9 cellular contexts compared by ENCODE assay signal in the genomic region with DNA sequence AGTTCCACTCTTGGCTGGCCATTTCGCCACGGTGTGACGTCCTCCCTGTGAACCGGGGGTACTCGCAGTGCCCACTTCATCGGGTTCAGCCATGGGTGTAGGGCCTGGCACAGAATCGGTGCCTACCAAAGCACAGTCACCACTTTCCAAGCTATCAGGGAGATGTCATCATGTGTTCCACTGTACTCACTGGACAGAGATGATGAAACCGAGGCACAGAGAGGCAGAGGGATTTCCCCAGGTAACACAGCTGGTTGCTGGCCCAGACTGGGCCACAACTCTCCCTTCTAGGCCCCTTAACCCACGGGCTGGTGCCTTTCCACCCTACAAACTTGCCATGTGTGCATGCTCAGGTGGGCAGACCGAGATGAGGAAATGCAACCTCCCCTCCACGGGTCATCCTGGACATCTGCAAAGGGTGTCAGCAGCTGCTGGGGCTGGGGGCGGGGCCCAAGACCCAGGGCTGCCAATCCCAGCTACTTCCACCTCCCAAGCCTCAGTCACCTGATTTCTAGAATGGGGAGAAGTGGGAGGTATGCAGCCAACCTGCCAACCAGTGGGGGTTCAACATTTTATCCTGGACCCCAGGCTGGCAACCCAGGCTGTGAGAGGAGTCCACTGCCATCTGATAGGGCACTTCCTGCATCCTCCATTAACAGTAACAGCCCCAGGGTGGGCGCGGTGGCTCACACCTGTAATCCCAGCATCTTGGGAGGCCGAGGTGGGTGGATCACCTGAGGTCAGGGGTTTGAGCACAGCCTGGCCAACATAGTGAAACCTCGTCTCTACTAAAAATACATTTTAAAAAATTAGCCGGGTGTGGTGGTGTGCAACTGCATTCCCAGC. TPM values are rescaled to one million over a fixed set of nuclear protein-coding genes. Genes with fewer than 3 reads are reported as not detected.
DNase-seq lines count a peak whose midpoint lies in the region; ATAC-seq lines count a peak whose summit lies in the region.
"Had no signal": no experiment of that assay in that cellular context is flagged by ENCODE, and none has a peak within 500 bp of the region (broad histone marks: within the 10 kb centered on the region; RNA-seq: fewer than 3 reads in every experiment).

No MANE protein-coding gene starts in this region.

- no peaks in the 10 kb centered on the region for H3K27me3 Mint-ChIP-seq in CD4-positive, alpha-beta memory T cell
- no peaks in the 10 kb centered on the region for H3K27me3 Mint-ChIP-seq in activated naive CD4-positive, alpha-beta T cell treated with anti-CD3 and anti-CD28 coated beads for 36 hours (ENCODE audit: low read depth)

- H3K4me1 ChIP-seq in CD4-positive, alpha-beta memory T cell (ENCODE audit: insufficient read depth, low read length) = peaks cover 80% of the 10 kb centered on the region
- peaks cover 4 to 13% of the 10 kb centered on the region in 2 donors for H3K4me1 ChIP-seq in mucosa of rectum (ENCODE audit: control insufficient read depth in 2 of 2, insufficient read depth in 2 of 2, low read length in 2 of 2)
- H3K4me1 ChIP-seq in HAP-1 = no peaks in the 10 kb centered on the region

- peak; percentile 42 for ATAC-seq in GM21381 (IDR thresholded peaks at IDR 0.05; ENCODE audit: unreplicated experiment)

- in situ Hi-C loops in HAP-1 (cut with MboI; ENCODE audit: low sequenced_read_pairs) = no loop called here

- H3K27ac Mint-ChIP-seq in CD4-positive, alpha-beta memory T cell = peak overlapping the region; percentile 96 to 98 (median 97)
- peak overlapping the region; percentile 96 for H3K27ac Mint-ChIP-seq in activated naive CD4-positive, alpha-beta T cell treated with anti-CD3 and anti-CD28 coated beads for 36 hours

- H3K27ac ChIP-seq in CD4-positive, alpha-beta memory T cell (ENCODE audit: low read depth, low read length) = peak overlapping the region; percentile 91
- peak overlapping the region; percentile 76 to 88 for H3K27ac ChIP-seq in mucosa of rectum (ENCODE audit: low read depth in 2 of 2, low read length in 2 of 2)

- no peaks in the 10 kb centered on the region for H3K9me3 Mint-ChIP-seq in CD4-positive, alpha-beta memory T cell
- no peaks in the 10 kb centered on the region for H3K9me3 Mint-ChIP-seq in activated naive CD4-positive, alpha-beta T cell treated with anti-CD3 and anti-CD28 coated beads for 36 hours

- no peaks in the 10 kb centered on the region for H3K27me3 ChIP-seq in CD4-positive, alpha-beta memory T cell (ENCODE audit: insufficient read depth, low read length)
- peaks cover 0 to 2% of the 10 kb centered on the region in 2 donors for H3K27me3 ChIP-seq in mucosa of rectum (ENCODE audit: control insufficient read depth in 2 of 2, insufficient read depth in 2 of 2, low read length in 2 of 2)
- no peaks in the 10 kb centered on the region for H3K27me3 ChIP-seq in HAP-1 (ENCODE audit: low read depth)

- intact Hi-C loops in CD4-positive, alpha-beta memory T cell (cut with micrococcal nuclease) = no loop called here
- intact Hi-C loops in activated naive CD4-positive, alpha-beta T cell treated with anti-CD3 and anti-CD28 coated beads for 36 hours (cut with micrococcal nuclease) = loop anchor here (1.0 to 10.0 kb wide), 2 partner anchors 8 to 535 kb away; no protein-coding TSS in a partner anchor

- H3K9ac ChIP-seq in mucosa of rectum (ENCODE audit: low read depth in 1 of 2, low read length in 2 of 2) = peak overlapping the region; percentile 45 to 56

- CTCF ChIA-PET in CD4-positive, alpha-beta memory T cell (lab: Charles Lee; ENCODE audit: partially characterized antibody) = interaction anchor here (1.1 to 2.9 kb wide), 3 partner anchors 9 to 91 kb away, joined by 11 to 12 read pairs (median 12); a partner anchor contains a TSS
- CTCF ChIA-PET in activated naive CD4-positive, alpha-beta T cell treated with anti-CD3 and anti-CD28 coated beads for 36 hours (lab: Charles Lee) = interaction anchor here (0.6 to 1.3 kb wide), 4 partner anchors 12 to 61 kb away, joined by 3 to 7 read pairs (median 4); a partner anchor contains a TSS

- peak in 1 of 5 donors; percentile 86 for DNase-seq in CD4-positive, alpha-beta memory T cell
- DNase-seq in NCI-H460 (ENCODE audit: extremely low read depth, low read depth) (peak; percentile 52), superior temporal gyrus (ENCODE audit: extremely low spot score) (no peak), HAP-1 (ENCODE audit: low spot score in 2 of 2) (no peak), HT-29 (ENCODE audit: low spot score) (no peak)
- DNase-seq in activated naive CD4-positive, alpha-beta T cell treated with anti-CD3 and anti-CD28 coated beads for 36 hours = peak; percentile 87

- no peaks in the 10 kb centered on the region for H3K9me3 ChIP-seq in CD4-positive, alpha-beta memory T cell (ENCODE audit: control insufficient read depth in 1 of 2, low read length in 2 of 2)
- H3K9me3 ChIP-seq in mucosa of rectum (ENCODE audit: control insufficient read depth in 2 of 2, low read length in 2 of 2) = no peaks in the 10 kb centered on the region
- H3K9me3 ChIP-seq in HAP-1 = no peaks in the 10 kb centered on the region

- POLR2A ChIA-PET in CD4-positive, alpha-beta memory T cell (lab: Charles Lee; ENCODE audit: partially characterized antibody) = interaction anchor here (0.6 to 12.3 kb wide), 19 partner anchors 9 to 349 kb away, joined by 3 to 377 read pairs (median 4); a partner anchor contains a TSS

- peak overlapping the region; percentile 49 to 63 for H3K4me3 ChIP-seq in CD4-positive, alpha-beta memory T cell (ENCODE audit: low read length in 2 of 2)
- H3K4me3 ChIP-seq in mucosa of rectum (ENCODE audit: low read length in 2 of 2) = peak overlapping the region; percentile 28 to 57
- H3K4me3 ChIP-seq in HAP-1 = no peak overlapping the region

- peak overlapping the region; percentile 83 to 100 (median 100) for H3K4me3 Mint-ChIP-seq in CD4-positive, alpha-beta memory T cell
- H3K4me3 Mint-ChIP-seq in activated naive CD4-positive, alpha-beta T cell treated with anti-CD3 and anti-CD28 coated beads for 36 hours = peak overlapping the region; percentile 96

- H3K4me1 Mint-ChIP-seq in CD4-positive, alpha-beta memory T cell = peaks cover 29 to 84% (median 61%) of the 10 kb centered on the region in 4 donors
- peaks cover 65% of the 10 kb centered on the region for H3K4me1 Mint-ChIP-seq in activated naive CD4-positive, alpha-beta T cell treated with anti-CD3 and anti-CD28 coated beads for 36 hours (ENCODE audit: low read depth)

- H3K36me3 Mint-ChIP-seq in CD4-positive, alpha-beta memory T cell = peaks cover 0 to 23% of the 10 kb centered on the region in 2 donors
- peaks cover 15% of the 10 kb centered on the region for H3K36me3 Mint-ChIP-seq in activated naive CD4-positive, alpha-beta T cell treated with anti-CD3 and anti-CD28 coated beads for 36 hours (ENCODE audit: low read depth)

- H3K36me3 ChIP-seq in CD4-positive, alpha-beta memory T cell (ENCODE audit: insufficient read depth, low read length) = peaks cover 1% of the 10 kb centered on the region
- H3K36me3 ChIP-seq in mucosa of rectum (ENCODE audit: control insufficient read depth in 2 of 2, insufficient read depth in 2 of 2, low read length in 2 of 2) (no peaks in the 10 kb centered on the region), HAP-1 (replicated peaks) (no peaks in the 10 kb centered on the region)

RNA-seq across cellular contexts. Expression of a gene that starts 0.9 kb away (rescaled TPM):
- total RNA-seq in CD4-positive, alpha-beta memory T cell = 10 to 100 TPM; 43.4 to 48.6 TPM
- 10 to 100 TPM in 1 of 2 donors, 1 to 10 TPM in 1; 8.7 to 51.5 TPM for polyA plus RNA-seq in CD4-positive, alpha-beta memory T cell
- total RNA-seq in NCI-H460 (2014; rRNA removed; shearing (Covaris generic)) = 0.12 and 0.57 TPM in 2 replicates
- polyA plus RNA-seq in NCI-H460 (2014; cell fraction: nucleus; rRNA removed) = 0.04 TPM in 1 of 2 replicates, not detected in the other
- 10 to 100 TPM; 27.2 to 27.3 TPM for total RNA-seq in activated naive CD4-positive, alpha-beta T cell treated with anti-CD3 and anti-CD28 coated beads for 36 hours
- total RNA-seq in HT-29 (2014; rRNA removed; shearing (Covaris generic)) = not detected in 2 replicates
- total RNA-seq: epithelial cell of proximal tubule had no signal

RNA-seq across cellular contexts. Expression of a gene that starts 6.5 kb away (rescaled TPM):
- total RNA-seq in CD4-positive, alpha-beta memory T cell = 100 to 1,000 TPM; 127 to 138 TPM
- 10 to 100 TPM; 35.4 to 63.6 TPM for polyA plus RNA-seq in CD4-positive, alpha-beta memory T cell
- 16.7 and 23.1 TPM in 2 replicates for total RNA-seq in NCI-H460 (2014; rRNA removed; shearing (Covaris generic))
- polyA plus RNA-seq in NCI-H460 (2014; cell fraction: nucleus; rRNA removed) = 34.7 and 49.9 TPM in 2 replicates
- 10 to 100 TPM; 64.6 to 73.6 TPM for total RNA-seq in activated naive CD4-positive, alpha-beta T cell treated with anti-CD3 and anti-CD28 coated beads for 36 hours
- total RNA-seq in HT-29 (2014; rRNA removed; shearing (Covaris generic)) = 42.6 and 45.4 TPM in 2 replicates

RNA-seq across cellular contexts. Expression of a gene that starts 23.3 kb away (rescaled TPM):
- 100 to 1,000 TPM; 100 to 101 TPM for total RNA-seq in CD4-positive, alpha-beta memory T cell
- polyA plus RNA-seq in CD4-positive, alpha-beta memory T cell = 10 to 100 TPM; 49.4 to 54.6 TPM
- 23.9 and 27.5 TPM in 2 replicates for total RNA-seq in NCI-H460 (2014; rRNA removed; shearing (Covaris generic))
- 144 and 164 TPM in 2 replicates for polyA plus RNA-seq in NCI-H460 (2014; cell fraction: nucleus; rRNA removed)
- total RNA-seq in activated naive CD4-positive, alpha-beta T cell treated with anti-CD3 and anti-CD28 coated beads for 36 hours = 10 to 100 TPM; 67.8 to 73.0 TPM
- 180 and 200 TPM in 2 replicates for total RNA-seq in HT-29 (2014; rRNA removed; shearing (Covaris generic))

RNA-seq across cellular contexts. Expression of a gene that starts 44.3 kb away (rescaled TPM):
- 10 to 100 TPM; 14.3 to 18.4 TPM for total RNA-seq in CD4-positive, alpha-beta memory T cell
- polyA plus RNA-seq in CD4-positive, alpha-beta memory T cell = 10 to 100 TPM; 23.2 to 27.1 TPM
- total RNA-seq in NCI-H460 (2014; rRNA removed; shearing (Covaris generic)) = 8.9 and 10.5 TPM in 2 replicates
- 27.7 and 31.5 TPM in 2 replicates for polyA plus RNA-seq in NCI-H460 (2014; cell fraction: nucleus; rRNA removed)
- 10 to 100 TPM; 11.8 to 12.7 TPM for total RNA-seq in activated naive CD4-positive, alpha-beta T cell treated with anti-CD3 and anti-CD28 coated beads for 36 hours
- 14.3 and 18.9 TPM in 2 replicates for total RNA-seq in HT-29 (2014; rRNA removed; shearing (Covaris generic))

Comparison
In these comparisons a context has a peak if more than half of its experiments do, and no peak if none do; other contexts are left out.
1. DNase-seq: peak in NCI-H460 (single experiment) and activated naive CD4-positive, alpha-beta T cell treated with anti-CD3 and anti-CD28 coated beads for 36 hours (single experiment); none in superior temporal gyrus (single experiment), HAP-1 (0 of 2) and HT-29 (single experiment).
2. RNA of a gene that starts 0.9 kb away (total RNA-seq): 43.4 to 48.6 TPM in CD4-positive, alpha-beta memory T cell and 27.2 to 27.3 TPM in activated naive CD4-positive, alpha-beta T cell treated with anti-CD3 and anti-CD28 coated beads for 36 hours; 0.12 to 0.57 TPM in NCI-H460 and not detected in HT-29; every median in the first group is over 10 times any median in the second.